Comparison of ENCODE assay signal across 2 cellular contexts in the genomic region with DNA sequence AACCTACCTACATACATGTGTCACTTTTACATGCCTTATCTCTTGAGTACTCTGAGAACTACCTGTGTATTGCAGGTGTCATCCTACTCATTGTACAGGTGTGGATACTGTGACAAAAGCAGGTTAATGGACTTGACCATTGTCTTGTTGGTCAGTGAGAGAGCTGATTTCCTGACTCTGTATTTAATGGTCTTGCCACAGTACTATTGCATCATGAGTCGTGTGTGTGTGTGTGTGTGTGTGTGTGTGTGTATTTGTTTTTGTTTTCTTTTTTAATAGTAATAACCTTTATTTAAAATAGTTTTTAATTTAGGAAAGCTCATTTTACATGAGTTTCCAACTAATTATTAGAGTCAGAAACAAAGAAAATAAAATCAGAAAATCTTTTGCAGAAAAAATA.
TF ChIP-seq lines count a peak whose summit lies in the region.

No MANE protein-coding gene starts in this region.

TF ChIP-seq in HEK293, 187 proteins besides CTCF, POLR2A, EP300 and RAD21 (continued from another document):
- TF ChIP-seq ZNF600 (tag by site-specific recombination; IDR thresholded peaks at IDR 0.05), result no peak
- TF ChIP-seq, protein P1, sequence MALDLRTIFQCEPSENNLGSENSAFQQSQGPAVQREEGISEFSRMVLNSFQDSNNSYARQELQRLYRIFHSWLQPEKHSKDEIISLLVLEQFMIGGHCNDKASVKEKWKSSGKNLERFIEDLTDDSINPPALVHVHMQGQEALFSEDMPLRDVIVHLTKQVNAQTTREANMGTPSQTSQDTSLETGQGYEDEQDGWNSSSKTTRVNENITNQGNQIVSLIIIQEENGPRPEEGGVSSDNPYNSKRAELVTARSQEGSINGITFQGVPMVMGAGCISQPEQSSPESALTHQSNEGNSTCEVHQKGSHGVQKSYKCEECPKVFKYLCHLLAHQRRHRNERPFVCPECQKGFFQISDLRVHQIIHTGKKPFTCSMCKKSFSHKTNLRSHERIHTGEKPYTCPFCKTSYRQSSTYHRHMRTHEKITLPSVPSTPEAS (tag by site-specific recombination; IDR thresholded peaks at IDR 0.05), result peak; percentile 70

TF ChIP-seq in endothelial cell of umbilical vein, 7 proteins besides CTCF, POLR2A, EP300 and RAD21 (continued from another document):
- TF ChIP-seq JUN (IDR thresholded peaks at IDR 0.05; ENCODE audit: borderline replicate concordance, insufficient read depth, insufficient read length, low read depth), result no peak
